8 cellular contexts compared by ENCODE assay signal in genomic region chr22:20639750-20640149, GRCh38.
"Had no signal": no experiment of that assay in that cellular context is flagged by ENCODE, and none has a peak within 500 bp of the region (broad histone marks: within the 10 kb centered on the region; RNA-seq: fewer than 3 reads in every experiment).

No MANE protein-coding gene starts in this region.

- ATAC-seq: GM23338, HCT116, HepG2 had no signal

- H3K4me1 Mint-ChIP-seq: IgD-negative memory B cell had no signal

- H3K4me3 ChIP-seq: GM23338, HAP-1 had no signal

- H3K36me3 ChIP-seq: HAP-1 had no signal

- DNase-seq: H7, KG1 had no signal

- H3K27ac Mint-ChIP-seq: GM23338, IgD-negative memory B cell had no signal

- H2AFZ ChIP-seq: GM23338 had no signal

- H3K4me2 ChIP-seq: GM23338 had no signal

- H3K27ac ChIP-seq: HL-60 had no signal

- H3K4me3 Mint-ChIP-seq: GM23338, IgD-negative memory B cell had no signal

- FAIRE-seq: HepG2 had no signal

- H3K9me3 ChIP-seq: HAP-1 had no signal

- H3K4me1 ChIP-seq: HAP-1 had no signal
